ENCODE assay signal across 21 cellular contexts in the genomic region with DNA sequence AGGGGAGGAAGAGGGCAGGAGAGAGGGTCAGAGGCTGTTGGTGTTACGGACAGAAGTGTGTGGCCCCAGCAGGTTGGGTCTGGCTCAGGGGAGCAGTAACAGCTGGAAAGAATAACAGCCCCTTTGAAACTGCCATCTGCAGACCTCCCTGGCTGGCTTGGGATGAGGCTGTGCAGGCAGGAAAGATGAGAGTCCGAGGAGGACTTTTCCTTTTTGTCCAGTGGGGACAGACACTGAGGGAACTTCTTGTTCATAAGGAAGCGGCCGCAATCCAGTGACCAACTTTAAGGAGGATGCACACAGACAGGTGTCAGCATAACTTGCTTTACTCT. TPM values are rescaled to one million over a fixed set of nuclear protein-coding genes. Genes with fewer than 3 reads are reported as not detected.
"Had no signal": no experiment of that assay in that cellular context is flagged by ENCODE, and none has a peak within 500 bp of the region (broad histone marks: within the 10 kb centered on the region; RNA-seq: fewer than 3 reads in every experiment).

No MANE protein-coding gene starts in this region.

- H3K4me3 Mint-ChIP-seq: activated B cell treated with CpG ODN at 0.5 μM for 24 hours; activated CD4-positive, alpha-beta T cell treated with anti-CD3 and anti-CD28 coated beads, Interleukin-2, amount 10 ng/mL, durations not matched to agents 24 days and 14 days; activated CD8-positive, alpha-beta memory T cell treated with anti-CD3 and anti-CD28 coated beads, Interleukin-2, amount 10 ng/mL, durations not matched to agents 7 days and 5 days; activated naive CD4-positive, alpha-beta T cell treated with anti-CD3 and anti-CD28 coated beads, Interleukin-2, amount 10 ng/mL, durations not matched to agents 7 days and 5 days; activated naive CD8-positive, alpha-beta T cell treated with anti-CD3 and anti-CD28 coated beads for 36 hours; activated T-cell treated with anti-CD3 and anti-CD28 coated beads, Interleukin-2, amount 50 U/mL, for 24 hours; T-cell had no signal

- H3K27me3 ChIP-seq: MG63 had no signal

- H3K36me3 ChIP-seq: MG63 had no signal

- H3K27ac Mint-ChIP-seq: activated B cell treated with CpG ODN at 0.5 μM for 24 hours; activated CD4-positive, alpha-beta T cell treated with anti-CD3 and anti-CD28 coated beads, Interleukin-2, amount 10 ng/mL, durations not matched to agents 24 days and 14 days; activated CD8-positive, alpha-beta memory T cell treated with anti-CD3 and anti-CD28 coated beads, Interleukin-2, amount 10 ng/mL, durations not matched to agents 7 days and 5 days; activated naive CD4-positive, alpha-beta T cell treated with anti-CD3 and anti-CD28 coated beads, Interleukin-2, amount 10 ng/mL, durations not matched to agents 7 days and 5 days; activated naive CD8-positive, alpha-beta T cell treated with anti-CD3 and anti-CD28 coated beads for 36 hours; activated T-cell treated with anti-CD3 and anti-CD28 coated beads, Interleukin-2, amount 50 U/mL, for 24 hours; T-cell had no signal

- H3K9me3 Mint-ChIP-seq: activated B cell treated with CpG ODN at 0.5 μM for 24 hours; activated CD4-positive, alpha-beta T cell treated with anti-CD3 and anti-CD28 coated beads, Interleukin-2, amount 10 ng/mL, durations not matched to agents 24 days and 14 days; activated naive CD4-positive, alpha-beta T cell treated with anti-CD3 and anti-CD28 coated beads, Interleukin-2, amount 10 ng/mL, durations not matched to agents 7 days and 5 days; activated naive CD8-positive, alpha-beta T cell treated with anti-CD3 and anti-CD28 coated beads for 36 hours; activated T-cell treated with anti-CD3 and anti-CD28 coated beads, Interleukin-2, amount 50 U/mL, for 24 hours; T-cell had no signal

- H3K4me3 ChIP-seq: MG63 had no signal

- H3K9me3 ChIP-seq: MG63 had no signal

- H3K4me1 Mint-ChIP-seq: activated B cell treated with CpG ODN at 0.5 μM for 24 hours; activated CD4-positive, alpha-beta T cell treated with anti-CD3 and anti-CD28 coated beads, Interleukin-2, amount 10 ng/mL, durations not matched to agents 24 days and 14 days; activated CD8-positive, alpha-beta memory T cell treated with anti-CD3 and anti-CD28 coated beads, Interleukin-2, amount 10 ng/mL, durations not matched to agents 7 days and 5 days; activated naive CD4-positive, alpha-beta T cell treated with anti-CD3 and anti-CD28 coated beads, Interleukin-2, amount 10 ng/mL, durations not matched to agents 7 days and 5 days; activated naive CD8-positive, alpha-beta T cell treated with anti-CD3 and anti-CD28 coated beads for 36 hours; T-cell had no signal

- FAIRE-seq: TTC549 had no signal

- DNase-seq: activated B cell treated with CpG ODN at 0.5 μM for 24 hours; activated CD4-positive, alpha-beta T cell treated with anti-CD3 and anti-CD28 coated beads for 1 hour; activated CD4-positive, alpha-beta T cell treated with anti-CD3 and anti-CD28 coated beads, Interleukin-2, amount 10 ng/mL, durations not matched to agents 24 days and 14 days; activated CD4-positive, alpha-beta T cell treated with anti-CD3 and anti-CD28 coated beads, Interleukin-2, amount 50 U/mL, for 48 hours; activated CD8-positive, alpha-beta memory T cell treated with anti-CD3 and anti-CD28 coated beads, Interleukin-2, amount 10 ng/mL, durations not matched to agents 7 days and 5 days; activated effector memory CD4-positive, alpha-beta T cell treated with anti-CD3 and anti-CD28 coated beads, Interleukin-2, amount 50 U/mL, for 16 hours; activated naive CD4-positive, alpha-beta T cell treated with anti-CD3 and anti-CD28 coated beads, Interleukin-2, amount 10 ng/mL, durations not matched to agents 7 days and 5 days; activated naive CD8-positive, alpha-beta T cell treated with anti-CD3 and anti-CD28 coated beads for 36 hours; activated T-cell treated with anti-CD3 and anti-CD28 coated beads, Interleukin-2, amount 50 U/mL, for 24 hours; MG63; MV-4-11; NCI-H1092 treated with DMSO at 0.1 percent for 48 hours; NCI-H1436; NCI-H187; NCI-H446; NCI-H524; SIG-M5; T-cell; T-helper 2 cell; T1000 had no signal

- H3K36me3 Mint-ChIP-seq: activated CD8-positive, alpha-beta memory T cell treated with anti-CD3 and anti-CD28 coated beads, Interleukin-2, amount 10 ng/mL, durations not matched to agents 7 days and 5 days; activated naive CD4-positive, alpha-beta T cell treated with anti-CD3 and anti-CD28 coated beads, Interleukin-2, amount 10 ng/mL, durations not matched to agents 7 days and 5 days; activated naive CD8-positive, alpha-beta T cell treated with anti-CD3 and anti-CD28 coated beads for 36 hours; T-cell had no signal

- H3K27me3 Mint-ChIP-seq: activated CD4-positive, alpha-beta T cell treated with anti-CD3 and anti-CD28 coated beads, Interleukin-2, amount 10 ng/mL, durations not matched to agents 24 days and 14 days; activated CD8-positive, alpha-beta memory T cell treated with anti-CD3 and anti-CD28 coated beads, Interleukin-2, amount 10 ng/mL, durations not matched to agents 7 days and 5 days; activated naive CD4-positive, alpha-beta T cell treated with anti-CD3 and anti-CD28 coated beads, Interleukin-2, amount 10 ng/mL, durations not matched to agents 7 days and 5 days had no signal

RNA-seq across cellular contexts. Expression of a gene that starts 14.8 kb away (rescaled TPM):
- total RNA-seq: activated B cell treated with CpG ODN at 0.5 μM for 24 hours; activated CD4-positive, alpha-beta T cell treated with anti-CD3 and anti-CD28 coated beads, Interleukin-2, amount 10 ng/mL, durations not matched to agents 24 days and 14 days; activated CD8-positive, alpha-beta memory T cell treated with anti-CD3 and anti-CD28 coated beads, Interleukin-2, amount 10 ng/mL, durations not matched to agents 7 days and 5 days had no signal
